11 cellular contexts compared by ENCODE assay signal in genomic region chr12:116537149-116537904, GRCh38. TPM values are rescaled to one million over a fixed set of nuclear protein-coding genes. Genes with fewer than 3 reads are reported as not detected.
A peak's percentile ranks its signal among the peaks of the same experiment; 100 is the strongest.
DNase-seq lines count a peak whose midpoint lies in the region; ATAC-seq and TF ChIP-seq lines count a peak whose summit lies in the region.
"Had no signal": no experiment of that assay in that cellular context is flagged by ENCODE, and none has a peak within 500 bp of the region (broad histone marks: within the 10 kb centered on the region; RNA-seq: fewer than 3 reads in every experiment).

No MANE protein-coding gene starts in this region.

- H3K9me3 ChIP-seq in ovary = no peaks in the 10 kb centered on the region

- H3K36me3 Mint-ChIP-seq in IgD-negative memory B cell = peaks cover 2% of the 10 kb centered on the region
- H3K36me3 Mint-ChIP-seq in neural crest cell (ENCODE audit: low read depth) = no peaks in the 10 kb centered on the region

- intact Hi-C loops in ovary (cut with DNase I) = loop anchor here in 1 of 4 donors (5.0 to 10.0 kb wide), 2 partner anchors 45 to 233 kb away; no protein-coding TSS in a partner anchor

- H3K4me3 ChIP-seq in ovary = no peak overlapping the region

- H3K4me1 ChIP-seq in ovary (ENCODE audit: insufficient read depth) = peaks cover 9% of the 10 kb centered on the region

- ATAC-seq in GM18520 (IDR thresholded peaks at IDR 0.05; ENCODE audit: unreplicated experiment) = peak; percentile 21
- ATAC-seq in GM21619 (IDR thresholded peaks at IDR 0.05; ENCODE audit: unreplicated experiment) = peak; percentile 28

- no peak for TF ChIP-seq CTCF in neural crest cell (conservative IDR thresholded peaks at IDR 0.05)
- no peak for TF ChIP-seq CTCF in ovary (IDR thresholded peaks at IDR 0.05)

- H3K27me3 ChIP-seq in ovary = no peaks in the 10 kb centered on the region

- no peak overlapping the region for H3K27ac ChIP-seq in ovary
- H3K27ac ChIP-seq: HL-60 had no signal

- H3K27ac Mint-ChIP-seq in IgD-negative memory B cell (peak overlapping the region; percentile 7 to 57 (median 39)), neural crest cell (ENCODE audit: unreplicated experiment) (peak overlapping the region; percentile 31)

- H3K27me3 Mint-ChIP-seq in IgD-negative memory B cell (no peaks in the 10 kb centered on the region), neural crest cell (ENCODE audit: low read depth) (peaks cover 4% of the 10 kb centered on the region)

- TF ChIP-seq POLR2A in ovary (IDR thresholded peaks at IDR 0.05) = no peak

- TF ChIP-seq EP300 in ovary (IDR thresholded peaks at IDR 0.05) = no peak

- WGBS in ovary, 3 donors = 90 to 93% (median 91%) methylated on average over 15 of the region's 15 CpGs

- peaks cover 0 to 4% (median 0%) of the 10 kb centered on the region in 3 donors for H3K9me3 Mint-ChIP-seq in IgD-negative memory B cell
- no peaks in the 10 kb centered on the region for H3K9me3 Mint-ChIP-seq in neural crest cell

- no peaks in the 10 kb centered on the region for H3K36me3 ChIP-seq in ovary

- peaks cover 39 to 49% (median 42%) of the 10 kb centered on the region in 3 donors for H3K4me1 Mint-ChIP-seq in IgD-negative memory B cell
- H3K4me1 Mint-ChIP-seq in neural crest cell = peaks cover 70% of the 10 kb centered on the region

- DNase-seq in neural crest cell (ENCODE audit: low read depth, low spot score) (no peak), NCI-H2227 treated with DMSO at 0.1 percent for 48 hours (lab: John Stamatoyannopoulos, UW) (no peak), ovary (no peak), NOMO-1 treated with dmso at 0.1 percent for 144 hours (lab: John Stamatoyannopoulos, UW; ENCODE audit: unreplicated experiment) (no peak), NCI-H187 treated with DMSO at 0.1 percent for 48 hours (lab: John Stamatoyannopoulos, UW) (no peak)
- DNase-seq: activated CD4-positive, alpha-beta T cell treated with anti-CD3 and anti-CD28 coated beads for 4 hours; NCI-H446 treated with DMSO at 0.1 percent for 48 hours had no signal

- H3K4me3 Mint-ChIP-seq in IgD-negative memory B cell = peak overlapping the region; percentile 51 to 92 (median 65)
- H3K4me3 Mint-ChIP-seq in neural crest cell = peak overlapping the region; percentile 27

RNA-seq across cellular contexts. Expression of gene MAP1LC3B2, which starts 21.9 kb away (rescaled TPM):
- polyA plus RNA-seq in IgD-negative memory B cell (6.9 TPM), ovary (1 to 10 TPM; 2.1 to 2.2 TPM)
- total RNA-seq in neural crest cell (0.82 TPM in 1 of 2 replicates, not detected in the other), ovary (1 to 10 TPM in 6 of 7 donors, under 1 TPM in 1; 0.80 to 9.9 (median 3.1) TPM)
